20 cellular contexts compared by ENCODE assay signal in the genomic region with DNA sequence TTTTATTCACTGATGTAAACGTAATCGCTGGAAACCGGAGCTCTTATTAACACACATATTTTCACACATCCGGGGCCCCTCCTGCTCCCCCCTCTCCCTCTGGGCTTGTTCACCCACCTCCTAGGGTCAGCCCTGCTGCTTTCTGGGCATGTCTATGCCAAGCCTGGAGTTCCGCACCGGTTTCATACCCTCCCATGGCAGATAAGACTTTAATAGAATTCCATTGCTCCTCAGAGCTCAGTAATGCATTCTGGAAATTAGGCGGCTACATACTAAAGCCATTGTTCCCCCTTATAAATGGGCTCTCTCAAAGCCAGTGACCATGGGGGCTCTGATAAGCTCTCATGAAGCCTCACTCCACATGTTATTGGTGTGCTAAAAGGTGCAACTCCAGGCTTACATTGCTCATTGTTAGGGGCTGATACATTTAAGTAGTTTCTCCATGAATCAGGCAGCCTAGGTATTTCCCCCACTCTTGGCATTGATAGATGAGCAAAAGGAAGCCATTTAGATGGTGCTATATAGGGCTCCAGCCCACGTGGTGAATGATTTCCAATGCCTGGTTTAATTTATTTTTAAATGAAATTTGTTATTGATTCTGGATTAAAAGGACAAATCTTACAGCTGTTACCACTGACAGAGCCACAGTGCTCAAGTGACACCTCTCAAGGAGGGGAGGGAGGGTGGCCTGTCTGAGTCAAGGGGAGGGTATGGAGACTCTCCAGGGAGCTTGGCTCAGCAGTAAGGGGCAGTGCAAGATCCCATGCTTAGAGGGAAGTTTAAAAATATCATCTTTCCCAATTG. TPM values are rescaled to one million over a fixed set of nuclear protein-coding genes. Genes with fewer than 3 reads are reported as not detected.
DNase-seq lines count a peak whose midpoint lies in the region; ATAC-seq and TF ChIP-seq lines count a peak whose summit lies in the region.
"Had no signal": no experiment of that assay in that cellular context is flagged by ENCODE, and none has a peak within 500 bp of the region (broad histone marks: within the 10 kb centered on the region; RNA-seq: fewer than 3 reads in every experiment).

No MANE protein-coding gene starts in this region.

- H3K4me3 Mint-ChIP-seq in mesothelial cell of epicardium = no peak overlapping the region
- H3K4me3 Mint-ChIP-seq: activated CD4-positive, alpha-beta T cell treated with anti-CD3 and anti-CD28 coated beads, Interleukin-2, amount 10 ng/mL, durations not matched to agents 24 days and 14 days; CD14-positive monocyte; stimulated activated naive B cell treated with anti-CD40 and anti-IgM and Interleukin-4, amounts not matched to agents 10 μg/mL and 1 μg/mL and 100 μg/mL, for 72 hours had no signal

- peak; percentile 22 for DNase-seq in activated CD4-positive, alpha-beta T cell treated with anti-CD3 and anti-CD28 coated beads for 48 hours
- DNase-seq in activated CD4-positive, alpha-beta T cell treated with anti-CD3 and anti-CD28 coated beads, Interleukin-2, amount 50 U/mL, for 48 hours = no peak
- peak; percentile 23 to 33 for DNase-seq in cardiac fibroblast (ENCODE audit: low read depth in 2 of 2)
- DNase-seq in osteoblast (ENCODE audit: insufficient read length, low spot score, missing footprints) = peak; percentile 86
- DNase-seq in heart right ventricle = no peak
- DNase-seq in mesenteric fat pad (ENCODE audit: low spot score) = no peak
- no peak for DNase-seq in mesothelial cell of epicardium (ENCODE audit: low spot score in 2 of 2, unreplicated experiment in 2 of 2)
- DNase-seq: activated CD4-positive, alpha-beta T cell treated with anti-CD3 and anti-CD28 coated beads, Interleukin-2, amount 10 ng/mL, durations not matched to agents 24 days and 14 days; caudate nucleus; DMS153; mesendoderm; NCI-H1417 treated with DMSO at 0.1 percent for 48 hours; NCI-H2171; NCI-H69; retina; SJCRH30; stimulated activated naive B cell treated with anti-CD40 and anti-IgM and Interleukin-4, amounts not matched to agents 10 μg/mL and 1 μg/mL and 100 μg/mL, for 72 hours; tibial artery had no signal

- TF ChIP-seq CTCF in cardiac fibroblast (IDR thresholded peaks at IDR 0.05; ENCODE audit: low read depth, low read length) (no peak), osteoblast (IDR thresholded peaks at IDR 0.05; ENCODE audit: extremely low read depth, low read depth, low read length) (no peak), heart right ventricle (IDR thresholded peaks at IDR 0.05) (no peak), mesothelial cell of epicardium (IDR thresholded peaks at IDR 0.05; ENCODE audit: unreplicated experiment) (no peak)

- no peaks in the 10 kb centered on the region for H3K79me2 ChIP-seq in osteoblast (ENCODE audit: insufficient read depth, low read length)

- H3K4me1 ChIP-seq in osteoblast (ENCODE audit: insufficient read depth, low read length) = peaks cover 10% of the 10 kb centered on the region
- peaks cover 3 to 29% (median 12%) of the 10 kb centered on the region in 9 donors for H3K4me1 ChIP-seq in heart right ventricle

- no peaks in the 10 kb centered on the region for H3K36me3 Mint-ChIP-seq in mesothelial cell of epicardium

- peaks cover 5% of the 10 kb centered on the region for H3K4me1 Mint-ChIP-seq in mesothelial cell of epicardium

- no peak for ATAC-seq in heart right ventricle

- WGBS in heart right ventricle, 2 donors = 61 to 67% methylated on average over 8 of the region's 8 CpGs

- H3K27me3 ChIP-seq in osteoblast (ENCODE audit: insufficient read depth, low read length) = peaks cover 28% of the 10 kb centered on the region
- peaks cover 7 to 43% (median 32%) of the 10 kb centered on the region in 7 donors for H3K27me3 ChIP-seq in heart right ventricle
- H3K27me3 ChIP-seq: SJCRH30 had no signal

- no peak overlapping the region for H3K27ac Mint-ChIP-seq in mesothelial cell of epicardium
- H3K27ac Mint-ChIP-seq: activated CD4-positive, alpha-beta T cell treated with anti-CD3 and anti-CD28 coated beads, Interleukin-2, amount 10 ng/mL, durations not matched to agents 24 days and 14 days; CD14-positive monocyte; stimulated activated naive B cell treated with anti-CD40 and anti-IgM and Interleukin-4, amounts not matched to agents 10 μg/mL and 1 μg/mL and 100 μg/mL, for 72 hours had no signal

- peak overlapping the region; percentile 9 for H2AFZ ChIP-seq in osteoblast (ENCODE audit: low read length)

- no peaks in the 10 kb centered on the region for H3K9me3 Mint-ChIP-seq in mesothelial cell of epicardium
- H3K9me3 Mint-ChIP-seq: activated CD4-positive, alpha-beta T cell treated with anti-CD3 and anti-CD28 coated beads, Interleukin-2, amount 10 ng/mL, durations not matched to agents 24 days and 14 days; stimulated activated naive B cell treated with anti-CD40 and anti-IgM and Interleukin-4, amounts not matched to agents 10 μg/mL and 1 μg/mL and 100 μg/mL, for 72 hours had no signal

- TF ChIP-seq EP300 in Ishikawa (IDR thresholded peaks at IDR 0.05; ENCODE audit: borderline replicate concordance) = peak; percentile 41; the same call in 1 of the 2 replicates

- H3K27me3 Mint-ChIP-seq in mesothelial cell of epicardium (ENCODE audit: low read depth) = peaks cover 34% of the 10 kb centered on the region

- no peaks in the 10 kb centered on the region for H4K20me1 ChIP-seq in osteoblast (ENCODE audit: insufficient read depth, low read length)

- H3K9me3 ChIP-seq in osteoblast (ENCODE audit: low read depth, low read length) (no peaks in the 10 kb centered on the region), heart right ventricle (no peaks in the 10 kb centered on the region)
- H3K9me3 ChIP-seq: SJCRH30, tibial artery had no signal

- peak overlapping the region; percentile 36 for H3K4me2 ChIP-seq in osteoblast (ENCODE audit: insufficient read depth, low read length)

- H3K4me3 ChIP-seq in cardiac fibroblast (replicated peaks in 1 of 2; ENCODE audit: low read depth in 2 of 2, low read length in 2 of 2) = no peak overlapping the region
- no peak overlapping the region for H3K4me3 ChIP-seq in osteoblast (ENCODE audit: insufficient read depth, low read length)
- no peak overlapping the region for H3K4me3 ChIP-seq in heart right ventricle
- H3K4me3 ChIP-seq: SJCRH30, tibial artery had no signal

- H3K36me3 ChIP-seq in osteoblast (ENCODE audit: insufficient read depth, low read length) = no peaks in the 10 kb centered on the region
- no peaks in the 10 kb centered on the region for H3K36me3 ChIP-seq in heart right ventricle
- H3K36me3 ChIP-seq: SJCRH30, tibial artery had no signal

- intact Hi-C loops in heart right ventricle (cut with DNase I) = loop anchor here in 3 of 10 donors (5.0 to 10.0 kb wide), 4 partner anchors 64 to 334 kb away; no protein-coding TSS in a partner anchor

- H3K27ac ChIP-seq in osteoblast (ENCODE audit: low read depth, low read length) = no peak overlapping the region
- H3K27ac ChIP-seq in heart right ventricle = no peak overlapping the region
- H3K27ac ChIP-seq: SJCRH30, tibial artery had no signal

- TF ChIP-seq RAD21 in Ishikawa (IDR thresholded peaks at IDR 0.05; ENCODE audit: low read depth) = no peak

TF ChIP-seq in Ishikawa, 13 proteins besides CTCF, POLR2A, EP300 and RAD21:
- TF ChIP-seq EGR1 (IDR thresholded peaks at IDR 0.05) (no peak), YY1 (IDR thresholded peaks at IDR 0.05; ENCODE audit: low read depth) (no peak), FOXM1 (IDR thresholded peaks at IDR 0.05; ENCODE audit: borderline replicate concordance, low read depth) (no peak), CEBPB (IDR thresholded peaks at IDR 0.05) (no peak), USF1 (IDR thresholded peaks at IDR 0.05) (no peak), TCF12 (IDR thresholded peaks at IDR 0.05; ENCODE audit: low read depth) (no peak; the same call in none of the 2 replicates), NFIC (IDR thresholded peaks at IDR 0.05) (no peak), TAF1 (IDR thresholded peaks at IDR 0.05; ENCODE audit: low read depth) (no peak), CREB1 (IDR thresholded peaks at IDR 0.05; ENCODE audit: low read depth) (no peak)
- TF ChIP-seq, protein P1, sequence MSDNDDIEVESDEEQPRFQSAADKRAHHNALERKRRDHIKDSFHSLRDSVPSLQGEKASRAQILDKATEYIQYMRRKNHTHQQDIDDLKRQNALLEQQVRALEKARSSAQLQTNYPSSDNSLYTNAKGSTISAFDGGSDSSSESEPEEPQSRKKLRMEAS (IDR thresholded peaks at IDR 0.05) = no peak

RNA-seq across cellular contexts. Expression of gene VSTM2L, which starts 4.4 kb away (rescaled TPM):
- 2.5 and 2.9 TPM in 2 replicates for total RNA-seq in osteoblast
- 10 to 100 TPM in 5 of 10 donors, 1 to 10 TPM in 5; 1.8 to 17.2 (median 8.9) TPM for total RNA-seq in heart right ventricle
- polyA plus RNA-seq in heart right ventricle = 10 to 100 TPM in 1 of 2 donors, 1 to 10 TPM in 1; 6.9 to 14.1 TPM
- total RNA-seq in mesenteric fat pad = 0.93 TPM
- total RNA-seq in mesothelial cell of epicardium = 30.9 to 35.9 TPM (median 31.9 TPM) in 3 replicates
- polyA plus RNA-seq: CD14-positive monocyte had no signal

Comparison
In these comparisons a context has a peak if more than half of its experiments do, and no peak if none do; other contexts are left out.
1. DNase-seq: peak in activated CD4-positive, alpha-beta T cell treated with anti-CD3 and anti-CD28 coated beads for 48 hours (single experiment), cardiac fibroblast (2 of 2) and osteoblast (single experiment); none in activated CD4-positive, alpha-beta T cell treated with anti-CD3 and anti-CD28 coated beads, Interleukin-2, amount 50 U/mL, for 48 hours (0 of 2), heart right ventricle (0 of 2), mesenteric fat pad (single experiment) and mesothelial cell of epicardium (0 of 2).